Comparison of ENCODE assay signal across 8 cellular contexts in genomic region chr1:119968068-119968492, GRCh38.
DNase-seq lines count a peak whose midpoint lies in the region; ATAC-seq lines count a peak whose summit lies in the region.

No MANE protein-coding gene starts in this region.

- H3K4me1 Mint-ChIP-seq in activated CD4-positive, alpha-beta T cell treated with anti-CD3 and anti-CD28 coated beads, Interleukin-2, amount 10 ng/mL, durations not matched to agents 7 days and 5 days: peaks cover 9% of the 10 kb centered on the region

- DNase-seq in DMS153 (lab: John Stamatoyannopoulos, UW) (peak; percentile 35), DMS153 treated with DMSO at 0.1 percent for 48 hours (lab: John Stamatoyannopoulos, UW; ENCODE audit: unreplicated experiment) (no peak), H4 (ENCODE audit: low spot score) (peak; percentile 62), NCI-H1105 treated with DMSO at 0.1 percent for 48 hours (lab: John Stamatoyannopoulos, UW) (peak; percentile 38), myocyte (ENCODE audit: low read depth) (peak; percentile 83)
- peak; percentile 84 for DNase-seq in activated CD4-positive, alpha-beta T cell treated with anti-CD3 and anti-CD28 coated beads, Interleukin-2, amount 10 ng/mL, durations not matched to agents 7 days and 5 days
- peak; percentile 65 for DNase-seq in effector CD4-positive, alpha-beta T cell
- DNase-seq in stimulated activated naive CD8-positive, alpha-beta T cell treated with anti-CD3 and anti-CD28 coated beads, Interleukin-15, Interleukin-2, amounts not matched to agents 100 U/mL and 50 U/mL, for 24 hours: peak; percentile 83

- no peak overlapping the region for H3K4me3 Mint-ChIP-seq in activated CD4-positive, alpha-beta T cell treated with anti-CD3 and anti-CD28 coated beads, Interleukin-2, amount 10 ng/mL, durations not matched to agents 7 days and 5 days

- H3K27ac Mint-ChIP-seq in activated CD4-positive, alpha-beta T cell treated with anti-CD3 and anti-CD28 coated beads, Interleukin-2, amount 10 ng/mL, durations not matched to agents 7 days and 5 days: peak overlapping the region; percentile 74

- CTCF ChIA-PET in activated CD4-positive, alpha-beta T cell treated with anti-CD3 and anti-CD28 coated beads, Interleukin-2, amount 10 ng/mL, durations not matched to agents 7 days and 5 days (lab: Charles Lee): interaction anchor here (1.0 to 1.8 kb wide), 7 partner anchors 14 to 52 kb away, joined by 3 to 7 read pairs (median 4); no protein-coding TSS in a partner anchor

- no peaks in the 10 kb centered on the region for H3K9me3 Mint-ChIP-seq in activated CD4-positive, alpha-beta T cell treated with anti-CD3 and anti-CD28 coated beads, Interleukin-2, amount 10 ng/mL, durations not matched to agents 7 days and 5 days

- no peaks in the 10 kb centered on the region for H3K27me3 Mint-ChIP-seq in activated CD4-positive, alpha-beta T cell treated with anti-CD3 and anti-CD28 coated beads, Interleukin-2, amount 10 ng/mL, durations not matched to agents 7 days and 5 days

- POLR2A ChIA-PET in activated CD4-positive, alpha-beta T cell treated with anti-CD3 and anti-CD28 coated beads, Interleukin-2, amount 10 ng/mL, durations not matched to agents 7 days and 5 days (lab: Charles Lee): no interaction called here

- ATAC-seq in stimulated activated naive CD8-positive, alpha-beta T cell treated with anti-CD3 and anti-CD28 coated beads, Interleukin-15, Interleukin-2, amounts not matched to agents 100 U/mL and 50 U/mL, for 24 hours: peak; percentile 93

- peaks cover 43% of the 10 kb centered on the region for H3K36me3 Mint-ChIP-seq in activated CD4-positive, alpha-beta T cell treated with anti-CD3 and anti-CD28 coated beads, Interleukin-2, amount 10 ng/mL, durations not matched to agents 7 days and 5 days (ENCODE audit: low read depth)
